ENCODE assay signal across 12 cellular contexts in the genomic region with DNA sequence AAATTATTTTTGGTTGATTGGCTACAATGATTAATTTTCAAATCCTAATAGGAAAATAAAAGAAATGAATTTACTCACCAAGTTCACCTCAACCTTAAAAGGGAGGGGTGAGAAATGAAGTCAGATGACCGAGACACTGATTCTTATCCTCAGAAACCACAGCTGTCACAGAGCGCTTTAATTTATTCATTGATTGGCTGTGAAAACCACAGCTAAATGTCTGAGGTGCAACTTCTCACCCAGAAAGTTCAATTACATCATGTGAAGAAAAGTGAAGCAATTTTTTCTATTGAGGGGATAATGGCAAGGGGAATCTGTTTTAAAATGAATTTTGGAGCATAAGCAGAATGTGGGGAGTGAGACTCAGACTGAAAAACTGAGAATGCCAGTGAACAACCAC.
A peak's percentile ranks its signal among the peaks of the same experiment; 100 is the strongest.
DNase-seq lines count a peak whose midpoint lies in the region; ATAC-seq and TF ChIP-seq lines count a peak whose summit lies in the region.
"Had no signal": no experiment of that assay in that cellular context is flagged by ENCODE, and none has a peak within 500 bp of the region (broad histone marks: within the 10 kb centered on the region; RNA-seq: fewer than 3 reads in every experiment).

No MANE protein-coding gene starts in this region.

- H4K20me1 ChIP-seq in neural progenitor cell (ENCODE audit: low read depth) = no peaks in the 10 kb centered on the region

- CTCF ChIA-PET in activated CD4-positive, alpha-beta memory T cell treated with anti-CD3 and anti-CD28 coated beads for 36 hours (lab: Charles Lee) = no interaction called here

- peaks cover 15% of the 10 kb centered on the region for H3K4me1 Mint-ChIP-seq in activated naive CD8-positive, alpha-beta T cell treated with anti-CD3 and anti-CD28 coated beads, Interleukin-2, amount 50 U/mL, for 24 hours
- H3K4me1 Mint-ChIP-seq in neural progenitor cell = peaks cover 25% of the 10 kb centered on the region
- H3K4me1 Mint-ChIP-seq in activated CD4-positive, alpha-beta memory T cell treated with anti-CD3 and anti-CD28 coated beads for 36 hours (ENCODE audit: low read depth) = peaks cover 14% of the 10 kb centered on the region

- no peaks in the 10 kb centered on the region for H3K79me2 ChIP-seq in neural progenitor cell (ENCODE audit: low read depth)

- no peak overlapping the region for H3K4me3 ChIP-seq in neural progenitor cell

- no peaks in the 10 kb centered on the region for H3K9me3 Mint-ChIP-seq in activated naive CD8-positive, alpha-beta T cell treated with anti-CD3 and anti-CD28 coated beads, Interleukin-2, amount 50 U/mL, for 24 hours
- H3K9me3 Mint-ChIP-seq in neural progenitor cell = no peaks in the 10 kb centered on the region
- no peaks in the 10 kb centered on the region for H3K9me3 Mint-ChIP-seq in activated CD4-positive, alpha-beta memory T cell treated with anti-CD3 and anti-CD28 coated beads for 36 hours

- no peak overlapping the region for H3K27ac ChIP-seq in neural progenitor cell

- no peak for TF ChIP-seq CTCF in neural progenitor cell (IDR thresholded peaks at IDR 0.05)

- H3K4me3 Mint-ChIP-seq in activated naive CD8-positive, alpha-beta T cell treated with anti-CD3 and anti-CD28 coated beads, Interleukin-2, amount 50 U/mL, for 24 hours = no peak overlapping the region
- no peak overlapping the region for H3K4me3 Mint-ChIP-seq in neural progenitor cell
- no peak overlapping the region for H3K4me3 Mint-ChIP-seq in activated CD4-positive, alpha-beta memory T cell treated with anti-CD3 and anti-CD28 coated beads for 36 hours

- no peaks in the 10 kb centered on the region for H3K9me3 ChIP-seq in neural progenitor cell (ENCODE audit: low read depth)

- H3K9ac ChIP-seq in neural progenitor cell = no peak overlapping the region

- no peaks in the 10 kb centered on the region for H3K36me3 Mint-ChIP-seq in activated naive CD8-positive, alpha-beta T cell treated with anti-CD3 and anti-CD28 coated beads, Interleukin-2, amount 50 U/mL, for 24 hours (ENCODE audit: low read depth)
- H3K36me3 Mint-ChIP-seq in neural progenitor cell = no peaks in the 10 kb centered on the region
- no peaks in the 10 kb centered on the region for H3K36me3 Mint-ChIP-seq in activated CD4-positive, alpha-beta memory T cell treated with anti-CD3 and anti-CD28 coated beads for 36 hours

- intact Hi-C loops in activated CD4-positive, alpha-beta memory T cell treated with anti-CD3 and anti-CD28 coated beads for 36 hours (cut with micrococcal nuclease) = no loop called here

- ATAC-seq in GM18868 (IDR thresholded peaks at IDR 0.05; ENCODE audit: unreplicated experiment) (peak; percentile 64), HG02885 (IDR thresholded peaks at IDR 0.05; ENCODE audit: poor library complexity, unreplicated experiment) (peak; percentile 78)
- peak; percentile 82 for ATAC-seq in activated naive CD8-positive, alpha-beta T cell treated with anti-CD3 and anti-CD28 coated beads, Interleukin-2, amount 50 U/mL, for 24 hours

- H3F3A ChIP-seq in neural progenitor cell (ENCODE audit: low read depth) = no peaks in the 10 kb centered on the region

- peaks cover 46% of the 10 kb centered on the region for H3K27me3 Mint-ChIP-seq in activated naive CD8-positive, alpha-beta T cell treated with anti-CD3 and anti-CD28 coated beads, Interleukin-2, amount 50 U/mL, for 24 hours
- H3K27me3 Mint-ChIP-seq in neural progenitor cell (ENCODE audit: insufficient read depth, low read depth) = peaks cover 2% of the 10 kb centered on the region
- peaks cover 3% of the 10 kb centered on the region for H3K27me3 Mint-ChIP-seq in activated CD4-positive, alpha-beta memory T cell treated with anti-CD3 and anti-CD28 coated beads for 36 hours

- peak overlapping the region; percentile 83 for H2AFZ ChIP-seq in neural progenitor cell (replicated peaks)

- H3K4me2 ChIP-seq in neural progenitor cell = peak overlapping the region; percentile 13

- peaks cover 13% of the 10 kb centered on the region for H3K4me1 ChIP-seq in neural progenitor cell

- no peaks in the 10 kb centered on the region for H3K27me3 ChIP-seq in neural progenitor cell

- no peaks in the 10 kb centered on the region for H3K36me3 ChIP-seq in neural progenitor cell

- H3K27ac Mint-ChIP-seq in activated naive CD8-positive, alpha-beta T cell treated with anti-CD3 and anti-CD28 coated beads, Interleukin-2, amount 50 U/mL, for 24 hours = peak overlapping the region; percentile 47
- no peak overlapping the region for H3K27ac Mint-ChIP-seq in neural progenitor cell
- no peak overlapping the region for H3K27ac Mint-ChIP-seq in activated CD4-positive, alpha-beta memory T cell treated with anti-CD3 and anti-CD28 coated beads for 36 hours

- POLR2A ChIA-PET in activated CD4-positive, alpha-beta memory T cell treated with anti-CD3 and anti-CD28 coated beads for 36 hours (lab: Charles Lee) = no interaction called here

- no peak for DNase-seq in activated naive CD8-positive, alpha-beta T cell treated with anti-CD3 and anti-CD28 coated beads, Interleukin-2, amount 50 U/mL, for 24 hours
- DNase-seq in neural progenitor cell (ENCODE audit: low spot score) = no peak
- DNase-seq in activated CD4-positive, alpha-beta memory T cell treated with anti-CD3 and anti-CD28 coated beads for 36 hours = no peak
- DNase-seq in NCI-H345 treated with DMSO at 0.1 percent for 48 hours (lab: John Stamatoyannopoulos, UW; ENCODE audit: unreplicated experiment) = no peak
- no peak for DNase-seq in NCI-H748 treated with DMSO at 0.1 percent for 48 hours (lab: John Stamatoyannopoulos, UW)
- no peak for DNase-seq in COR-L47 (lab: John Stamatoyannopoulos, UW)
- DNase-seq: left cardiac atrium; NCI-H146; occipital lobe; stimulated activated CD4-positive, alpha-beta T cell treated with anti-CD3 and anti-CD28 coated beads, Interleukin-2, amount 100 ng/mL, for 48 hours had no signal
